ENCODE assay signal across 17 cellular contexts in genomic region chr4:141246243-141246642, GRCh38. TPM values are rescaled to one million over a fixed set of nuclear protein-coding genes. Genes with fewer than 3 reads are reported as not detected.
DNase-seq lines count a peak whose midpoint lies in the region; ATAC-seq, FAIRE-seq and TF ChIP-seq lines count a peak whose summit lies in the region.
"Had no signal": no experiment of that assay in that cellular context is flagged by ENCODE, and none has a peak within 500 bp of the region (broad histone marks: within the 10 kb centered on the region; RNA-seq: fewer than 3 reads in every experiment).

No MANE protein-coding gene starts in this region.

- ATAC-seq in stimulated activated naive CD8-positive, alpha-beta T cell treated with anti-CD3 and anti-CD28 coated beads, Interleukin-15, amount 100 ng/mL, for 72 hours: no peak
- ATAC-seq in Right ventricle myocardium superior (ENCODE audit: poor library complexity): no peak
- no peak for ATAC-seq in stimulated activated naive B cell treated with anti-CD40 and anti-IgM and Interleukin-4, amounts not matched to agents 10 μg/mL and 1 μg/mL and 100 μg/mL, for 72 hours (replicated peaks)
- ATAC-seq: GM23338; left colon; stimulated activated memory B cell treated with anti-CD40 and anti-IgM and Interleukin-4, amounts not matched to agents 10 μg/mL and 1 μg/mL and 100 μg/mL, for 72 hours had no signal

- H3K4me3 ChIP-seq in AG09309 (ENCODE audit: control insufficient read depth, low read depth, low read length) (no peak overlapping the region), Peyer's patch (no peak overlapping the region)
- H3K4me3 ChIP-seq: GM23338 had no signal

- no peaks in the 10 kb centered on the region for H3K9me3 Mint-ChIP-seq in stimulated activated naive CD8-positive, alpha-beta T cell treated with anti-CD3 and anti-CD28 coated beads, Interleukin-15, amount 100 ng/mL, for 72 hours
- H3K9me3 Mint-ChIP-seq in stimulated activated naive B cell treated with anti-CD40 and anti-IgM and Interleukin-4, amounts not matched to agents 10 μg/mL and 1 μg/mL and 100 μg/mL, for 72 hours: peaks cover 0 to 2% of the 10 kb centered on the region in 2 donors
- H3K9me3 Mint-ChIP-seq: activated T-cell treated with anti-CD3 and anti-CD28 coated beads, Interleukin-2, amount 50 U/mL, for 24 hours; GM23338; IgD-negative memory B cell; stimulated activated memory B cell treated with anti-CD40 and anti-IgM and Interleukin-4, amounts not matched to agents 10 μg/mL and 1 μg/mL and 100 μg/mL, for 72 hours had no signal

- no peak for TF ChIP-seq POLR2A in Peyer's patch (IDR thresholded peaks at IDR 0.05)

- H3K27me3 ChIP-seq in Peyer's patch: no peaks in the 10 kb centered on the region
- H3K27me3 ChIP-seq: neutrophil had no signal

- no peaks in the 10 kb centered on the region for H3K4me1 ChIP-seq in Peyer's patch

- H3K4me3 Mint-ChIP-seq in stimulated activated naive CD8-positive, alpha-beta T cell treated with anti-CD3 and anti-CD28 coated beads, Interleukin-15, amount 100 ng/mL, for 72 hours: no peak overlapping the region
- no peak overlapping the region for H3K4me3 Mint-ChIP-seq in stimulated activated naive B cell treated with anti-CD40 and anti-IgM and Interleukin-4, amounts not matched to agents 10 μg/mL and 1 μg/mL and 100 μg/mL, for 72 hours
- H3K4me3 Mint-ChIP-seq: activated T-cell treated with anti-CD3 and anti-CD28 coated beads, Interleukin-2, amount 50 U/mL, for 24 hours; GM23338; IgD-negative memory B cell; stimulated activated memory B cell treated with anti-CD40 and anti-IgM and Interleukin-4, amounts not matched to agents 10 μg/mL and 1 μg/mL and 100 μg/mL, for 72 hours had no signal

- H3K36me3 ChIP-seq in Peyer's patch: no peaks in the 10 kb centered on the region
- H3K36me3 ChIP-seq: neutrophil had no signal

- no peaks in the 10 kb centered on the region for H3K27me3 Mint-ChIP-seq in stimulated activated naive CD8-positive, alpha-beta T cell treated with anti-CD3 and anti-CD28 coated beads, Interleukin-15, amount 100 ng/mL, for 72 hours
- peaks cover 0 to 6% of the 10 kb centered on the region in 2 donors for H3K27me3 Mint-ChIP-seq in stimulated activated naive B cell treated with anti-CD40 and anti-IgM and Interleukin-4, amounts not matched to agents 10 μg/mL and 1 μg/mL and 100 μg/mL, for 72 hours
- H3K27me3 Mint-ChIP-seq: activated T-cell treated with anti-CD3 and anti-CD28 coated beads, Interleukin-2, amount 50 U/mL, for 24 hours; IgD-negative memory B cell; stimulated activated memory B cell treated with anti-CD40 and anti-IgM and Interleukin-4, amounts not matched to agents 10 μg/mL and 1 μg/mL and 100 μg/mL, for 72 hours had no signal

- H3K4me1 Mint-ChIP-seq in stimulated activated naive CD8-positive, alpha-beta T cell treated with anti-CD3 and anti-CD28 coated beads, Interleukin-15, amount 100 ng/mL, for 72 hours: peaks cover 6% of the 10 kb centered on the region
- no peaks in the 10 kb centered on the region for H3K4me1 Mint-ChIP-seq in stimulated activated naive B cell treated with anti-CD40 and anti-IgM and Interleukin-4, amounts not matched to agents 10 μg/mL and 1 μg/mL and 100 μg/mL, for 72 hours
- H3K4me1 Mint-ChIP-seq: GM23338; IgD-negative memory B cell; stimulated activated memory B cell treated with anti-CD40 and anti-IgM and Interleukin-4, amounts not matched to agents 10 μg/mL and 1 μg/mL and 100 μg/mL, for 72 hours had no signal

- DNase-seq in AG09309 (ENCODE audit: low read depth) (peak; percentile 59), HTR-8/SVneo (ENCODE audit: insufficient read length, low spot score) (peak; percentile 27), amniotic stem cell (lab: John Stamatoyannopoulos, UW) (peak; percentile 23), kidney tubule cell (ENCODE audit: low spot score) (peak; percentile 56), Right ventricle myocardium superior (no peak), Peyer's patch (no peak)
- no peak for DNase-seq in stimulated activated naive CD8-positive, alpha-beta T cell treated with anti-CD3 and anti-CD28 coated beads, Interleukin-15, amount 100 ng/mL, for 72 hours
- DNase-seq in stimulated activated naive B cell treated with anti-CD40 and anti-IgM and Interleukin-4, amounts not matched to agents 10 μg/mL and 1 μg/mL and 100 μg/mL, for 72 hours: no peak
- DNase-seq: activated T-cell treated with anti-CD3 and anti-CD28 coated beads, Interleukin-2, amount 50 U/mL, for 24 hours; cerebellar nuclear complex; foreskin melanocyte; left colon; NCI-H2171 had no signal

- no peaks in the 10 kb centered on the region for H3K36me3 Mint-ChIP-seq in stimulated activated naive B cell treated with anti-CD40 and anti-IgM and Interleukin-4, amounts not matched to agents 10 μg/mL and 1 μg/mL and 100 μg/mL, for 72 hours
- H3K36me3 Mint-ChIP-seq: IgD-negative memory B cell; stimulated activated memory B cell treated with anti-CD40 and anti-IgM and Interleukin-4, amounts not matched to agents 10 μg/mL and 1 μg/mL and 100 μg/mL, for 72 hours had no signal

- intact Hi-C loops in Right ventricle myocardium superior (cut with DNase I): no loop called here

- FAIRE-seq in HTR-8/SVneo (lab: Jason Lieb, UNC): no peak

- no peaks in the 10 kb centered on the region for H3K9me3 ChIP-seq in Peyer's patch
- H3K9me3 ChIP-seq: neutrophil had no signal

- no peak overlapping the region for H3K27ac Mint-ChIP-seq in stimulated activated naive CD8-positive, alpha-beta T cell treated with anti-CD3 and anti-CD28 coated beads, Interleukin-15, amount 100 ng/mL, for 72 hours
- H3K27ac Mint-ChIP-seq in stimulated activated naive B cell treated with anti-CD40 and anti-IgM and Interleukin-4, amounts not matched to agents 10 μg/mL and 1 μg/mL and 100 μg/mL, for 72 hours: no peak overlapping the region
- H3K27ac Mint-ChIP-seq: activated T-cell treated with anti-CD3 and anti-CD28 coated beads, Interleukin-2, amount 50 U/mL, for 24 hours; GM23338; IgD-negative memory B cell; stimulated activated memory B cell treated with anti-CD40 and anti-IgM and Interleukin-4, amounts not matched to agents 10 μg/mL and 1 μg/mL and 100 μg/mL, for 72 hours had no signal

- TF ChIP-seq CTCF in AG09309 (IDR thresholded peaks at IDR 0.05; ENCODE audit: control insufficient read depth, insufficient read depth, low read depth, low read length, missing control alignments) (no peak), Peyer's patch (IDR thresholded peaks at IDR 0.05) (no peak)

- H3K27ac ChIP-seq in Peyer's patch: no peak overlapping the region
- H3K27ac ChIP-seq: neutrophil had no signal

RNA-seq across cellular contexts. Expression of gene ZNF330, which starts 25.5 kb away (rescaled TPM):
- total RNA-seq in Right ventricle myocardium superior (147 TPM), Peyer's patch (10 to 100 TPM; 10.9 to 56.9 (median 20.5) TPM)

Comparison
In these comparisons a context has a peak if more than half of its experiments do, and no peak if none do; other contexts are left out.
1. DNase-seq: peak in AG09309 (single experiment), HTR-8/SVneo (single experiment), amniotic stem cell (single experiment) and kidney tubule cell (single experiment); none in stimulated activated naive CD8-positive, alpha-beta T cell treated with anti-CD3 and anti-CD28 coated beads, Interleukin-15, amount 100 ng/mL, for 72 hours (0 of 2), Right ventricle myocardium superior (single experiment), Peyer's patch (0 of 3) and stimulated activated naive B cell treated with anti-CD40 and anti-IgM and Interleukin-4, amounts not matched to agents 10 μg/mL and 1 μg/mL and 100 μg/mL, for 72 hours (single experiment).